ENCODE assay signal across 1 cellular context in the genomic region with DNA sequence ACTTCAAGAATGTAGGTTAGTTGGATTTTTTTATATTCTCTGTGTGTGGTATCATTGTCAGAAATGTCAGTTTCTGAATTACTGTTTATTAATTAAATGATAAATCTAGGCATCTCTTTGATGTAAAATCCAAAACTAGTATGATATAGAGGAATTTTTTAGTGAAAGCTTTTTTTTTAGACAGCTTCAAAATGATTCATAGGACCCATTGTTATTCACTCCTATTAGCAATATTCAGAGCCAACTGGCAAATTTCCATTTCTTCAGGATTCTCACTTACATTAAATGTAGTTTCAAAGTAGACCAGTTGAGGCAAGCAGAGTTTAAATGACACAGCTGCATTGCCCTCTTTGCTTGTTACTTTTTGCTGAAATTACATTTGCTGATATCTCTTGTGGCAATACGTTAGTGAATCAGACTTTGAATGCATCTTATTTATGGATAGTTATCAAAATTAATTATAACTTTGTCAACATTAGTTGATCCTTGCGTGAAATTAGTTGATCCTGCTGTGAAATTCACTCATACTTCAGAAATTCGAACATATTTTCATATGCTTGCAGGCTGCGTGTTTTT.
TF ChIP-seq lines count a peak whose summit lies in the region.

No MANE protein-coding gene starts in this region.

TF ChIP-seq in A549, 52 proteins besides CTCF, POLR2A, EP300 and RAD21:
- TF ChIP-seq CHD2 (IDR thresholded peaks at IDR 0.05; ENCODE audit: low read length, partially characterized antibody) (no peak), SMC3 (IDR thresholded peaks at IDR 0.05) (no peak)
